ENCODE assay signal across 11 cellular contexts in genomic region chr16:630815-631405, GRCh38. TPM values are rescaled to one million over a fixed set of nuclear protein-coding genes. Genes with fewer than 3 reads are reported as not detected.
DNase-seq lines count a peak whose midpoint lies in the region; ATAC-seq, FAIRE-seq and TF ChIP-seq lines count a peak whose summit lies in the region.
"Had no signal": no experiment of that assay in that cellular context is flagged by ENCODE, and none has a peak within 500 bp of the region (broad histone marks: within the 10 kb centered on the region; RNA-seq: fewer than 3 reads in every experiment).

TSS of gene WFIKKN1 (plus strand) at chr16:630985. CDS start at chr16:631254, 269 bp downstream.

- H3K27me3 ChIP-seq in IMR-90 (ENCODE audit: control insufficient read depth, insufficient read depth, low read length) (no peaks in the 10 kb centered on the region), H1 (replicated peaks in 1 of 4; ENCODE audit: control insufficient read depth in 3 of 4, extremely low read depth in 1 of 4, insufficient read depth in 3 of 4, low read length in 3 of 4) (no peaks in the 10 kb centered on the region)

- H3K4me3 ChIP-seq in IMR-90 (ENCODE audit: insufficient read depth, low read depth, low read length) (no peak within 1 kb of the TSS), H1 (ENCODE audit: extremely low read depth in 1 of 4, insufficient read depth in 2 of 4, low read depth in 3 of 4, low read length in 4 of 4) (peak within 1 kb of the TSS; percentile 41 to 67 (median 60)), mucosa of descending colon (no peak within 1 kb of the TSS)

- no TSS peak for BruUV-seq in IMR-90 (replicated peaks; lab: Mats Ljungman, UMichigan)

- H2BK5ac ChIP-seq in IMR-90 (ENCODE audit: low read depth, low read length, poor library complexity, severe bottlenecking): no peak within 1 kb of the TSS
- peak within 1 kb of the TSS; percentile 94; the same call in 1 of the 2 replicates for H2BK5ac ChIP-seq in H1 (ENCODE audit: low read depth, low read length)

- H3K4ac ChIP-seq in IMR-90 (ENCODE audit: low read depth, low read length): no peak within 1 kb of the TSS
- peak within 1 kb of the TSS; percentile 90 for H3K4ac ChIP-seq in H1 (replicated peaks; ENCODE audit: insufficient read length, low read depth, low read length)

- peaks cover 0 to 6% of the 10 kb centered on the region in 2 experiments; a peak in 1 of 4 replicates for H3K79me2 ChIP-seq in H1 (ENCODE audit: control insufficient read depth in 1 of 2, insufficient read depth in 2 of 2, low read length in 2 of 2)

- in situ Hi-C loops in IMR-90 (cut with MboI; ENCODE audit: low sequenced_read_pairs): no loop called here

- CTCF ChIA-PET in IMR-90 (lab: Yijun Ruan, JAX): no interaction called here
- CTCF ChIA-PET in H1 (lab: Charles Lee; ENCODE audit: partially characterized antibody): interaction anchor here (0.6 to 1.9 kb wide), 5 partner anchors 10 to 46 kb away, joined by 3 to 6 read pairs (median 3); no protein-coding TSS in a partner anchor

- H3K9ac ChIP-seq in IMR-90 (ENCODE audit: low read depth, low read length): no peak within 1 kb of the TSS
- H3K9ac ChIP-seq in H1 (replicated peaks in 1 of 4; ENCODE audit: extremely low read depth in 1 of 4, low read depth in 3 of 4, low read length in 3 of 4): peak within 1 kb of the TSS in 3 of 4 experiments; percentile 38 to 71 (median 54); a peak in 5 of 7 replicates

- H3K18ac ChIP-seq in IMR-90 (ENCODE audit: low read depth, low read length) (no peak within 1 kb of the TSS), H1 (ENCODE audit: extremely low read depth, low read length) (peak within 1 kb of the TSS; percentile 96)

- no peak within 1 kb of the TSS for H4K5ac ChIP-seq in IMR-90 (ENCODE audit: low read depth, low read length)
- peak within 1 kb of the TSS; percentile 91 for H4K5ac ChIP-seq in H1 (ENCODE audit: insufficient read length, low read depth, low read length)

- H2BK15ac ChIP-seq in IMR-90 (ENCODE audit: low read depth, low read length) (no peak within 1 kb of the TSS), H1 (ENCODE audit: low read length) (peak within 1 kb of the TSS; percentile 92; the same call in 1 of the 2 replicates)

- H4K8ac ChIP-seq in IMR-90 (ENCODE audit: low read depth in 2 of 2, low read length in 2 of 2) (no peak within 1 kb of the TSS), H1 (ENCODE audit: extremely low read depth, insufficient read depth, low read length) (peak within 1 kb of the TSS; percentile 66)

- TF ChIP-seq CTCF in 22Rv1 (IDR thresholded peaks at IDR 0.05) (no peak), IMR-90 (conservative IDR thresholded peaks at IDR 0.05; ENCODE audit: low read depth, low read length) (no peak), H1 (IDR thresholded peaks at IDR 0.05; ENCODE audit: control extremely low read depth in 1 of 3, insufficient read depth in 1 of 3, low read depth in 1 of 3, low read length in 3 of 3) (no peak), mucosa of descending colon (IDR thresholded peaks at IDR 0.05) (no peak)

- TF ChIP-seq EP300 in H1 (IDR thresholded peaks at IDR 0.05; ENCODE audit: borderline replicate concordance in 1 of 2, low read depth in 2 of 2, low read length in 2 of 2): peak in 1 of 2 experiments; percentile 24; a peak in 1 of 3 replicates

- WGBS in IMR-90 (ENCODE audit: extremely low coverage in 2 of 2, insufficient read length in 1 of 2), 2 experiments: 21% methylated on average over 6 of the region's 23 CpGs; no CpG with 5 or more reads in 1 of the 2 experiments
- 12% methylated on average over 21 of the region's 23 CpGs; no CpG with 5 or more reads in 1 of the 2 experiments for WGBS in H1 (ENCODE audit: extremely low coverage in 1 of 2, insufficient coverage in 1 of 2, insufficient read length in 1 of 2, insufficient replicate concordance in 2 of 2, low coverage in 1 of 2, low lambda C conversion rate in 2 of 2, missing lambda C conversion rate in 1 of 2), 2 experiments

- no peak for TF ChIP-seq RAD21 in IMR-90 (IDR thresholded peaks at IDR 0.05; ENCODE audit: low read length)
- TF ChIP-seq RAD21 in H1 (IDR thresholded peaks at IDR 0.05 in 1 of 2, conservative IDR thresholded peaks at IDR 0.05 in 1 of 2; ENCODE audit: low read depth in 2 of 2, low read length in 2 of 2): no peak

- H3K23ac ChIP-seq in IMR-90 (ENCODE audit: low read depth, low read length) (no peak within 1 kb of the TSS), H1 (ENCODE audit: insufficient read length) (no peak within 1 kb of the TSS)

- no peak for ATAC-seq in IMR-90 (ENCODE audit: low read depth)
- ATAC-seq in mucosa of descending colon: peak; percentile 16
- ATAC-seq in GM21717 (IDR thresholded peaks at IDR 0.05; ENCODE audit: unreplicated experiment): no peak
- no peak for ATAC-seq in HG02610 (IDR thresholded peaks at IDR 0.05; ENCODE audit: unreplicated experiment)

- H4K20me1 ChIP-seq in IMR-90 (ENCODE audit: insufficient read depth, low read length): peaks cover 3% of the 10 kb centered on the region; the same call in 1 of the 2 replicates
- peaks cover 3 to 10% of the 10 kb centered on the region in 2 experiments for H4K20me1 ChIP-seq in H1 (replicated peaks in 1 of 2; ENCODE audit: control insufficient read depth in 1 of 2, insufficient read depth in 2 of 2, low read length in 2 of 2)

- TF ChIP-seq POLR2A in IMR-90 (IDR thresholded peaks at IDR 0.05; ENCODE audit: low read depth, low read length): no peak
- peak in 1 of 2 experiments; percentile 55; a peak in 2 of 3 replicates for TF ChIP-seq POLR2A in H1 (IDR thresholded peaks at IDR 0.05; ENCODE audit: control extremely low read depth in 1 of 2, low read depth in 2 of 2, low read length in 2 of 2)

- H2BK20ac ChIP-seq in IMR-90 (ENCODE audit: low read depth, low read length): no peak within 1 kb of the TSS
- H2BK20ac ChIP-seq in H1 (ENCODE audit: low read length): peak within 1 kb of the TSS; percentile 55; the same call in 1 of the 2 replicates

- peaks cover 3 to 29% of the 10 kb centered on the region in 2 experiments; a peak in 2 of 4 replicates for H3K79me1 ChIP-seq in IMR-90 (ENCODE audit: low read depth in 1 of 2, low read length in 2 of 2)
- no peaks in the 10 kb centered on the region for H3K79me1 ChIP-seq in H1 (ENCODE audit: low read depth, low read length)

- H2AK5ac ChIP-seq in IMR-90 (ENCODE audit: low read depth, low read length): no peak within 1 kb of the TSS
- peak within 1 kb of the TSS; percentile 25; the same call in 1 of the 2 replicates for H2AK5ac ChIP-seq in H1 (ENCODE audit: low read depth, low read length)

- H3K9me1 ChIP-seq in IMR-90 (ENCODE audit: insufficient read depth, low read length): no peaks in the 10 kb centered on the region; the same call in 1 of the 2 replicates

- dilution Hi-C loops in IMR-90 (cut with HindIII; ENCODE audit: low sequenced_read_pairs, unreplicated experiment): no loop called here

- peaks cover 5% of the 10 kb centered on the region; the same call in 1 of the 2 replicates for H3K23me2 ChIP-seq in H1 (ENCODE audit: low read depth, low read length)

- intact Hi-C loops in IMR-90 (cut with micrococcal nuclease) (no loop called here), mucosa of descending colon (cut with DNase I, micrococcal nuclease) (no loop called here)

- peak within 1 kb of the TSS; percentile 32 for H2AFZ ChIP-seq in IMR-90 (replicated peaks; ENCODE audit: low read length, poor library complexity)
- H2AFZ ChIP-seq in H1 (ENCODE audit: low read length): no peak within 1 kb of the TSS

- H4K91ac ChIP-seq in IMR-90 (ENCODE audit: insufficient read depth, low read depth, low read length) (no peak within 1 kb of the TSS), H1 (replicated peaks; ENCODE audit: insufficient read length, low read length) (peak within 1 kb of the TSS; percentile 88)

- H3K14ac ChIP-seq in IMR-90 (replicated peaks; ENCODE audit: low read depth, low read length) (no peak within 1 kb of the TSS), H1 (ENCODE audit: insufficient read length) (peak within 1 kb of the TSS; percentile 57)

- H2AK9ac ChIP-seq in IMR-90 (replicated peaks; ENCODE audit: low read depth, low read length, poor library complexity): peak within 1 kb of the TSS; percentile 81

- H3K56ac ChIP-seq in IMR-90 (ENCODE audit: extremely low read depth, insufficient read depth, low read length) (no peak within 1 kb of the TSS), H1 (replicated peaks; ENCODE audit: insufficient read length, low read depth, low read length) (peak within 1 kb of the TSS; percentile 60)

- H3K27ac ChIP-seq in 22Rv1 (peak within 1 kb of the TSS; percentile 22; the same call in 1 of the 2 replicates), IMR-90 (ENCODE audit: insufficient read depth, low read length) (no peak within 1 kb of the TSS), H1 (ENCODE audit: low read depth, low read length) (peak within 1 kb of the TSS; percentile 63; the same call in 1 of the 2 replicates)

- H3K4me2 ChIP-seq in IMR-90 (ENCODE audit: low read depth, low read length) (no peak within 1 kb of the TSS; the same call in 1 of the 2 replicates), H1 (ENCODE audit: insufficient read depth in 1 of 2, low read depth in 2 of 2, low read length in 2 of 2) (peak within 1 kb of the TSS; percentile 79 to 88)

- H3K36me3 ChIP-seq in IMR-90 (ENCODE audit: control insufficient read depth, insufficient read depth, low read length): peaks cover 17% of the 10 kb centered on the region; the same call in 1 of the 2 replicates
- H3K36me3 ChIP-seq in H1 (ENCODE audit: control insufficient read depth in 2 of 4, insufficient read depth in 4 of 4, low read length in 3 of 4): peaks cover 0 to 24% (median 3%) of the 10 kb centered on the region in 4 experiments; a peak in 4 of 8 replicates
- no peaks in the 10 kb centered on the region for H3K36me3 ChIP-seq in mucosa of descending colon (ENCODE audit: low read depth)

- no peak for FAIRE-seq in H1 (lab: Jason Lieb, UNC)
- FAIRE-seq in RCC 7860 (lab: Jason Lieb, UNC): no peak

- DNase-seq in IMR-90 (no peak), H1 (ENCODE audit: low read depth in 1 of 2, low spot score in 2 of 2) (peak in 1 of 2 experiments; percentile 85), mucosa of descending colon (peak; percentile 41 to 76 (median 70)), RCC 7860 (ENCODE audit: low spot score) (no peak), pons (ENCODE audit: low spot score) (no peak)
- DNase-seq: GOT3; stimulated activated naive CD4-positive, alpha-beta T cell had no signal

- H2BK120ac ChIP-seq in IMR-90 (ENCODE audit: low read depth, low read length) (0 out of 2 replicates have a peak within 1 kb of the TSS, but pooled peaks have one; percentile 4), H1 (replicated peaks; ENCODE audit: low read depth, low read length) (peak within 1 kb of the TSS; percentile 82)

- H3K4me1 ChIP-seq in IMR-90 (ENCODE audit: control insufficient read depth, insufficient read depth, low read length) (peaks cover 32% of the 10 kb centered on the region), H1 (replicated peaks in 1 of 4; ENCODE audit: control insufficient read depth in 3 of 4, insufficient read depth in 4 of 4, low read length in 3 of 4) (peaks cover 0 to 29% (median 22%) of the 10 kb centered on the region in 4 experiments; a peak in 6 of 7 replicates), mucosa of descending colon (ENCODE audit: low read depth) (peaks cover 19% of the 10 kb centered on the region)

- H3K9me3 ChIP-seq in IMR-90 (ENCODE audit: control insufficient read depth, insufficient read depth, low read length) (no peaks in the 10 kb centered on the region), H1 (ENCODE audit: insufficient read depth in 2 of 2, low read depth in 1 of 2, low read length in 1 of 2) (no peaks in the 10 kb centered on the region), mucosa of descending colon (no peaks in the 10 kb centered on the region)

- H2BK12ac ChIP-seq in H1 (ENCODE audit: low read depth, low read length): peak within 1 kb of the TSS; percentile 85; the same call in 1 of the 2 replicates

- POLR2A ChIA-PET in IMR-90 (lab: Charles Lee; ENCODE audit: unreplicated experiment) (no interaction called here), H1 (lab: Charles Lee; ENCODE audit: partially characterized antibody) (interaction anchor here (0.6 to 1.5 kb wide), 25 partner anchors 8 to 231 kb away, joined by 3 to 11 read pairs (median 4); partner anchors contain the start of genes CAPN15, JMJD8, NHLRC4 and RAB40C)

RNA-seq across cellular contexts. Expression of gene WFIKKN1, which starts in this region (rescaled TPM):
- total RNA-seq in IMR-90 (2012; rRNA removed): not detected in 2 replicates
- polyA plus RNA-seq in IMR-90 (2012; rRNA removed): 0.10 and 0.23 TPM in 2 replicates
- polyA plus RNA-seq in IMR-90 (2012; cell fraction: cytosol; rRNA removed): 0.08 and 0.24 TPM in 2 replicates
- polyA plus RNA-seq in IMR-90 (2012; cell fraction: nucleus; rRNA removed; ENCODE audit: low replicate concordance): 0.44 and 2.5 TPM in 2 replicates
- total RNA-seq in H1 (2021; fragmentation: NEBNext Ultra II Directional; extraction: Animal tissue kit (Norgen Biotek cat#: 25700)): 10.2 and 11.4 TPM in 2 replicates
- 15.8 and 28.4 TPM in 2 replicates for polyA plus RNA-seq in H1 (2011; rRNA removed)
- 19.7 TPM for polyA plus RNA-seq in H1 (2011; cell fraction: cytosol; rRNA removed)
- polyA plus RNA-seq in H1 (2011; cell fraction: nucleus; rRNA removed): 21.8 TPM
- polyA plus RNA-seq in H1 (2012, experiment 1 of 2): 4.8 to 11.4 TPM (median 10.2 TPM) in 4 replicates
- polyA plus RNA-seq in H1 (2012, experiment 2 of 2): 8.5 TPM
- 12.3 TPM for polyA plus RNA-seq in H1 (2013, experiment 1 of 2)
- polyA plus RNA-seq in H1 (2013, experiment 2 of 2): 11.2 TPM
- 1.4 and 1.8 TPM in 2 replicates for polyA minus RNA-seq in H1 (2011; rRNA and poly(A)+ RNA removed)
- 12.0 TPM for polyA minus RNA-seq in H1 (2011; cell fraction: cytosol; rRNA and poly(A)+ RNA removed)
- 10.3 TPM for polyA minus RNA-seq in H1 (2011; cell fraction: nucleus; rRNA and poly(A)+ RNA removed)
- total RNA-seq in mucosa of descending colon: 1 to 10 TPM; 1.1 to 2.2 (median 1.6) TPM
- polyA plus RNA-seq: BJ had no signal

Comparison
In these comparisons a context has a peak if more than half of its experiments do, and no peak if none do; other contexts are left out.
1. DNase-seq: peak in mucosa of descending colon (3 of 3); none in IMR-90 (single experiment), RCC 7860 (single experiment) and pons (single experiment).
2. H3K4me3 ChIP-seq: peak in H1 (4 of 4); none in IMR-90 (single experiment) and mucosa of descending colon (single experiment).